In the genomic region with DNA sequence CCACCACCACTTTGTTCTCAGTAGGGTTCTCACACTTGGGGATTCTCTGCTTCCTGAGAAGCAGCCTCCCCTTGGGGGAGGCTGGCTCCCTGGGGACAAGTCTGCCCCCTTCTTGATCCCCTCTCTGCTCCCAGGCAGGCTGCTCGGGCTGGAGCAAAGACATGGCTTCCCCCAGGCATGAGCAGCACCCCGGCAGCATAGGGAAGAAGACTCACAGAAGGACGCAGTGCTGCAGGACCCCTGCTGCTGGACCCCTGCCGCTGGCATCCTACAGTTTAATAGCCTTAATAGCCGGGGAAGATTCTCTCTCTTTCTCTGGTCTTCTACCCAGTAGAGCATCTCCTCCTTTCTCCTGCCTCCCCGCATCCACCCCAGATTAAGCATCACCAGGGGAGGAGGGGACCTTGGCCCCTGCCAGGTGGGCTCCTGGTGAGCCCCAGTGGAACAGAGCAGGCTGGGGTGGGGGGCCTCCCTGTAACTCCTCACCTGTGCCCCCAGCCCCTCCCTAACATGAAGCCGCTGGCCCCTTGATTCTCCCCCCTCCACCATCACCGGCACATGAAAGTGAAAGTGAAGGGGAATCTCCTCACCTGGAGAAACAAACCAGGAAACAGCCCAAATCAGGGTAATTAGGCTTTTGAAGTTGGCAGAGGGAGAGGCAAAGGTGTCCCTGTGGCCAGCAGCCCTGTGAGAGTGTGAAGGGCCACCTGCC, we compare ENCODE assay signal across 16 cellular contexts. TPM values are rescaled to one million over a fixed set of nuclear protein-coding genes. Genes with fewer than 3 reads are reported as not detected.
DNase-seq lines count a peak whose midpoint lies in the region; ATAC-seq and TF ChIP-seq lines count a peak whose summit lies in the region.
"Had no signal": no experiment of that assay in that cellular context is flagged by ENCODE, and none has a peak within 500 bp of the region (broad histone marks: within the 10 kb centered on the region; RNA-seq: fewer than 3 reads in every experiment).

No MANE protein-coding gene starts in this region.

- H2AK5ac ChIP-seq in neuronal stem cell (ENCODE audit: low read depth, low read length), result peak overlapping the region; percentile 1

- peaks cover 39% of the 10 kb centered on the region for H3K27me3 ChIP-seq in SK-N-SH (ENCODE audit: insufficient read depth)
- peaks cover 52 to 92% (median 79%) of the 10 kb centered on the region in 3 experiments for H3K27me3 ChIP-seq in neuronal stem cell (ENCODE audit: control insufficient read depth in 3 of 3, insufficient read depth in 3 of 3, low read depth in 1 of 3, low read length in 3 of 3)

- no peak overlapping the region for H3K14ac ChIP-seq in neuronal stem cell (ENCODE audit: low read length)

- no peaks in the 10 kb centered on the region for H3K36me3 ChIP-seq in SK-N-SH (replicated peaks in 1 of 2; ENCODE audit: control insufficient read depth in 1 of 2, insufficient read depth in 2 of 2, low read length in 1 of 2)
- no peaks in the 10 kb centered on the region for H3K36me3 ChIP-seq in neuronal stem cell (replicated peaks in 1 of 2; ENCODE audit: control insufficient read depth in 2 of 2, insufficient read depth in 2 of 2, low read length in 2 of 2)

- H3K27ac ChIP-seq in SK-N-SH (ENCODE audit: low read depth in 2 of 2, low read length in 1 of 2) (no peak overlapping the region), neuronal stem cell (replicated peaks; ENCODE audit: low read length) (no peak overlapping the region)
- H3K27ac ChIP-seq: A549, dorsolateral prefrontal cortex, parathyroid adenoma had no signal

- H3K4me2 ChIP-seq in SK-N-SH (peak overlapping the region; percentile 37; the same call in 1 of the 2 replicates), neuronal stem cell (ENCODE audit: insufficient read depth, low read length, poor library complexity, severe bottlenecking) (no peak overlapping the region)
- H3K4me2 ChIP-seq: A549 had no signal

- no peak for TF ChIP-seq EP300 in SK-N-SH (IDR thresholded peaks at IDR 0.05; ENCODE audit: borderline replicate concordance in 1 of 2, low read depth in 1 of 2, low read length in 1 of 2)

- 29% methylated on average over 6 of the region's 8 CpGs for WGBS in SK-N-SH (ENCODE audit: low lambda C conversion rate)
- no CpG with 5 or more reads among the region's 8 CpGs for WGBS in neuronal stem cell (ENCODE audit: extremely low coverage in 2 of 2, insufficient read length in 2 of 2, insufficient replicate concordance in 1 of 2), 2 donors

- H2AFZ ChIP-seq in SK-N-SH (ENCODE audit: low read depth) (no peak overlapping the region), neuronal stem cell (ENCODE audit: low read length) (no peak overlapping the region)
- H2AFZ ChIP-seq: parathyroid adenoma had no signal

- CTCF ChIA-PET in SK-N-SH (lab: Yijun Ruan, JAX), result no interaction called here

- H3K9me3 ChIP-seq in SK-N-SH (no peaks in the 10 kb centered on the region), neuronal stem cell (replicated peaks in 1 of 2; ENCODE audit: control insufficient read depth in 2 of 2, insufficient read depth in 1 of 2, low read depth in 1 of 2, low read length in 2 of 2) (no peaks in the 10 kb centered on the region)
- H3K9me3 ChIP-seq: A549 had no signal

- TF ChIP-seq CTCF in SK-N-SH (IDR thresholded peaks at IDR 0.05) (no peak), GM13976 (IDR thresholded peaks at IDR 0.05; ENCODE audit: borderline replicate concordance, control extremely low read depth, extremely low read depth, insufficient read depth, missing control alignments) (no peak), GM20000 (IDR thresholded peaks at IDR 0.05; ENCODE audit: extremely low read depth, missing control alignments) (no peak)

- no peaks in the 10 kb centered on the region for H3K9me2 ChIP-seq in SK-N-SH

- no peak overlapping the region for H2BK120ac ChIP-seq in neuronal stem cell (ENCODE audit: low read depth, low read length)

- no peak overlapping the region for H3K4me3 ChIP-seq in SK-N-SH (ENCODE audit: low read depth in 2 of 2, low read length in 1 of 2)
- H3K4me3 ChIP-seq in neuronal stem cell (ENCODE audit: low read length in 2 of 2), result no peak overlapping the region
- H3K4me3 ChIP-seq: A549, dorsolateral prefrontal cortex had no signal

- no peak for ATAC-seq in SK-N-SH treated with all-trans-retinoic acid at 6 μM for 48 hours
- no peak for ATAC-seq in GM21825 (IDR thresholded peaks at IDR 0.05; ENCODE audit: unreplicated experiment)

- H3K79me1 ChIP-seq in neuronal stem cell (ENCODE audit: low read depth, low read length), result no peaks in the 10 kb centered on the region

- H3K79me2 ChIP-seq in SK-N-SH (ENCODE audit: insufficient read depth), result no peaks in the 10 kb centered on the region
- H3K79me2 ChIP-seq: parathyroid adenoma had no signal

- H3K4ac ChIP-seq in neuronal stem cell (ENCODE audit: low read length), result no peak overlapping the region

- peak; percentile 24 for DNase-seq in SK-N-SH
- DNase-seq in GM13976 (ENCODE audit: low spot score), result peak; percentile 43
- DNase-seq in activated CD8-positive, alpha-beta memory T cell treated with anti-CD3 and anti-CD28 coated beads, Interleukin-2, amount 50 U/mL, for 48 hours, result peak; percentile 48
- DNase-seq in neuronal stem cell (ENCODE audit: low spot score), result no peak
- no peak for DNase-seq in NCI-H187 treated with DMSO at 0.1 percent for 48 hours (lab: John Stamatoyannopoulos, UW)
- no peak for DNase-seq in GM20000 (ENCODE audit: low spot score)
- DNase-seq: DMS79; NCI-H524 treated with DMSO at 0.1 percent for 48 hours; SIG-M5; stimulated activated CD4-positive, alpha-beta T cell treated with anti-CD3 and anti-CD28 coated beads, Interleukin-2, amount 100 ng/mL, for 48 hours had no signal

- POLR2A ChIA-PET in SK-N-SH (lab: Yijun Ruan, JAX), result no interaction called here

- H4K8ac ChIP-seq in neuronal stem cell (ENCODE audit: low read depth, low read length), result no peak overlapping the region

- H2BK12ac ChIP-seq in neuronal stem cell (ENCODE audit: low read length), result no peak overlapping the region

- no peaks in the 10 kb centered on the region; a peak in 1 of 4 replicates for H3K4me1 ChIP-seq in SK-N-SH (ENCODE audit: control insufficient read depth in 1 of 2, insufficient read depth in 2 of 2, low read depth in 1 of 2, low read length in 1 of 2)
- peaks cover 0 to 9% of the 10 kb centered on the region in 2 donors for H3K4me1 ChIP-seq in neuronal stem cell (ENCODE audit: control insufficient read depth in 2 of 2, insufficient read depth in 1 of 2, low read depth in 1 of 2, low read length in 2 of 2)
- H3K4me1 ChIP-seq: parathyroid adenoma had no signal

- H2BK5ac ChIP-seq in neuronal stem cell (ENCODE audit: low read length), result no peak overlapping the region

- in situ Hi-C loops in GM13976 (cut with MboI; ENCODE audit: low sequenced_read_pairs, unreplicated experiment), result no loop called here

- H3K23ac ChIP-seq in neuronal stem cell (ENCODE audit: low read depth, low read length, poor library complexity), result no peak overlapping the region

- no peaks in the 10 kb centered on the region for H4K20me1 ChIP-seq in SK-N-SH (ENCODE audit: insufficient read depth)

- TF ChIP-seq RAD21 in SK-N-SH (IDR thresholded peaks at IDR 0.05; ENCODE audit: low read length), result no peak

- peak overlapping the region; percentile 38 for H2BK15ac ChIP-seq in neuronal stem cell (ENCODE audit: low read length)

- no peaks in the 10 kb centered on the region for H3F3A ChIP-seq in SK-N-SH (replicated peaks; ENCODE audit: insufficient read depth)

- no peak overlapping the region for H4K91ac ChIP-seq in neuronal stem cell (ENCODE audit: low read depth, low read length, poor library complexity)

- H3K9ac ChIP-seq in SK-N-SH (no peak overlapping the region), neuronal stem cell (ENCODE audit: low read depth, low read length, poor library complexity) (no peak overlapping the region)
- H3K9ac ChIP-seq: parathyroid adenoma had no signal

- H3K18ac ChIP-seq in neuronal stem cell (ENCODE audit: low read length), result no peak overlapping the region

TF ChIP-seq in SK-N-SH, 30 proteins besides CTCF, POLR2A, EP300 and RAD21 (continues in another document):
- TF ChIP-seq TCF12 (IDR thresholded peaks at IDR 0.05) (no peak), FOXM1 (IDR thresholded peaks at IDR 0.05; ENCODE audit: low read depth) (no peak)
- TF ChIP-seq, protein P1, sequence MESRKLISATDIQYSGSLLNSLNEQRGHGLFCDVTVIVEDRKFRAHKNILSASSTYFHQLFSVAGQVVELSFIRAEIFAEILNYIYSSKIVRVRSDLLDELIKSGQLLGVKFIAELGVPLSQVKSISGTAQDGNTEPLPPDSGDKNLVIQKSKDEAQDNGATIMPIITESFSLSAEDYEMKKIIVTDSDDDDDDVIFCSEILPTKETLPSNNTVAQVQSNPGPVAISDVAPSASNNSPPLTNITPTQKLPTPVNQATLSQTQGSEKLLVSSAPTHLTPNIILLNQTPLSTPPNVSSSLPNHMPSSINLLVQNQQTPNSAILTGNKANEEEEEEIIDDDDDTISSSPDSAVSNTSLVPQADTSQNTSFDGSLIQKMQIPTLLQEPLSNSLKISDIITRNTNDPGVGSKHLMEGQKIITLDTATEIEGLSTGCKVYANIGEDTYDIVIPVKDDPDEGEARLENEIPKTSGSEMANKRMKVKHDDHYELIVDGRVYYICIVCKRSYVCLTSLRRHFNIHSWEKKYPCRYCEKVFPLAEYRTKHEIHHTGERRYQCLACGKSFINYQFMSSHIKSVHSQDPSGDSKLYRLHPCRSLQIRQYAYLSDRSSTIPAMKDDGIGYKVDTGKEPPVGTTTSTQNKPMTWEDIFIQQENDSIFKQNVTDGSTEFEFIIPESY (IDR thresholded peaks at IDR 0.05; ENCODE audit: borderline replicate concordance, low read depth), result no peak

TF ChIP-seq in SK-N-SH treated with all-trans-retinoic acid at 6 μM for 48 hours, 23 proteins besides CTCF, POLR2A, EP300 and RAD21 (continues in another document):
- TF ChIP-seq ZFP3 (CRISPR knock-in tag; IDR thresholded peaks at IDR 0.05) (no peak), PATZ1 (CRISPR knock-in tag; IDR thresholded peaks at IDR 0.05; ENCODE audit: borderline replicate concordance) (no peak)

RNA-seq across cellular contexts. Expression of gene WNT3A, which starts 2.5 kb away (rescaled TPM):
- polyA plus RNA-seq in SK-N-SH (2012; rRNA removed), result not detected in 2 replicates
- polyA plus RNA-seq in SK-N-SH (2012; cell fraction: cytosol; rRNA removed), result not detected in 2 replicates
- polyA plus RNA-seq in SK-N-SH (2012; cell fraction: nucleus; rRNA removed), result not detected in 2 replicates
- polyA plus RNA-seq in neuronal stem cell (2013, experiment 1 of 2), result 0.01 TPM
- 0.01 TPM for polyA plus RNA-seq in neuronal stem cell (2013, experiment 2 of 2)
- polyA plus RNA-seq: A549, liver had no signal

Comparison
In these comparisons a context has a peak if more than half of its experiments do, and no peak if none do; other contexts are left out.
1. DNase-seq: peak in SK-N-SH (single experiment), GM13976 (single experiment) and activated CD8-positive, alpha-beta memory T cell treated with anti-CD3 and anti-CD28 coated beads, Interleukin-2, amount 50 U/mL, for 48 hours (single experiment); none in neuronal stem cell (single experiment), NCI-H187 treated with DMSO at 0.1 percent for 48 hours (single experiment) and GM20000 (single experiment).